15 cellular contexts compared by ENCODE assay signal in genomic region chr3:18030371-18030870, GRCh38.
DNase-seq lines count a peak whose midpoint lies in the region; ATAC-seq lines count a peak whose summit lies in the region.
"Had no signal": no experiment of that assay in that cellular context is flagged by ENCODE, and none has a peak within 500 bp of the region (broad histone marks: within the 10 kb centered on the region; RNA-seq: fewer than 3 reads in every experiment).

No MANE protein-coding gene starts in this region.

- H3K9me3 ChIP-seq in HAP-1: no peaks in the 10 kb centered on the region

- DNase-seq in HAP-1 (ENCODE audit: low spot score in 2 of 2) (peak; percentile 77 to 92), NCI-H146 (lab: John Stamatoyannopoulos, UW) (peak; percentile 73), NCI-H82 (lab: John Stamatoyannopoulos, UW) (peak; percentile 49), kidney tubule cell (ENCODE audit: low spot score) (peak; percentile 9), midbrain (lab: John Stamatoyannopoulos, UW) (no peak), medulla oblongata (ENCODE audit: extremely low spot score) (no peak)
- DNase-seq in effector memory CD8-positive, alpha-beta T cell: no peak
- DNase-seq: C1 segment of cervical spinal cord; Calu3; CD4-positive, alpha-beta memory T cell; COR-L47; DMS53; DMS79 treated with DMSO at 0.1 percent for 48 hours; GOT3; HCEC 1CT had no signal

- H3K4me3 Mint-ChIP-seq in effector memory CD8-positive, alpha-beta T cell: no peak overlapping the region
- H3K4me3 Mint-ChIP-seq: CD4-positive, alpha-beta memory T cell had no signal

- H3K4me1 ChIP-seq in HAP-1: peaks cover 71% of the 10 kb centered on the region

- no peak overlapping the region for H3K27ac Mint-ChIP-seq in effector memory CD8-positive, alpha-beta T cell
- H3K27ac Mint-ChIP-seq: CD4-positive, alpha-beta memory T cell had no signal

- no peaks in the 10 kb centered on the region for H3K4me1 Mint-ChIP-seq in effector memory CD8-positive, alpha-beta T cell (ENCODE audit: low read depth in 2 of 2)
- H3K4me1 Mint-ChIP-seq: CD4-positive, alpha-beta memory T cell had no signal

- no peaks in the 10 kb centered on the region for H3K27me3 ChIP-seq in HAP-1 (ENCODE audit: low read depth)

- H3K9me3 Mint-ChIP-seq in effector memory CD8-positive, alpha-beta T cell: no peaks in the 10 kb centered on the region

- no peaks in the 10 kb centered on the region for H3K36me3 ChIP-seq in HAP-1 (replicated peaks)

- in situ Hi-C loops in HAP-1 (cut with MboI; ENCODE audit: low sequenced_read_pairs): no loop called here

- peaks cover 22 to 67% of the 10 kb centered on the region in 2 donors for H3K27me3 Mint-ChIP-seq in effector memory CD8-positive, alpha-beta T cell

- no peak for ATAC-seq in effector memory CD8-positive, alpha-beta T cell (replicated peaks)

- no peaks in the 10 kb centered on the region for H3K36me3 Mint-ChIP-seq in effector memory CD8-positive, alpha-beta T cell (ENCODE audit: insufficient read depth)
- H3K36me3 Mint-ChIP-seq: CD4-positive, alpha-beta memory T cell had no signal

- no peak overlapping the region for H3K4me3 ChIP-seq in HAP-1

Comparison
In these comparisons a context has a peak if more than half of its experiments do, and no peak if none do; other contexts are left out.
1. DNase-seq: peak in HAP-1 (2 of 2), NCI-H146 (single experiment), NCI-H82 (single experiment) and kidney tubule cell (single experiment); none in effector memory CD8-positive, alpha-beta T cell (0 of 3), midbrain (single experiment) and medulla oblongata (single experiment).